In the genomic region with DNA sequence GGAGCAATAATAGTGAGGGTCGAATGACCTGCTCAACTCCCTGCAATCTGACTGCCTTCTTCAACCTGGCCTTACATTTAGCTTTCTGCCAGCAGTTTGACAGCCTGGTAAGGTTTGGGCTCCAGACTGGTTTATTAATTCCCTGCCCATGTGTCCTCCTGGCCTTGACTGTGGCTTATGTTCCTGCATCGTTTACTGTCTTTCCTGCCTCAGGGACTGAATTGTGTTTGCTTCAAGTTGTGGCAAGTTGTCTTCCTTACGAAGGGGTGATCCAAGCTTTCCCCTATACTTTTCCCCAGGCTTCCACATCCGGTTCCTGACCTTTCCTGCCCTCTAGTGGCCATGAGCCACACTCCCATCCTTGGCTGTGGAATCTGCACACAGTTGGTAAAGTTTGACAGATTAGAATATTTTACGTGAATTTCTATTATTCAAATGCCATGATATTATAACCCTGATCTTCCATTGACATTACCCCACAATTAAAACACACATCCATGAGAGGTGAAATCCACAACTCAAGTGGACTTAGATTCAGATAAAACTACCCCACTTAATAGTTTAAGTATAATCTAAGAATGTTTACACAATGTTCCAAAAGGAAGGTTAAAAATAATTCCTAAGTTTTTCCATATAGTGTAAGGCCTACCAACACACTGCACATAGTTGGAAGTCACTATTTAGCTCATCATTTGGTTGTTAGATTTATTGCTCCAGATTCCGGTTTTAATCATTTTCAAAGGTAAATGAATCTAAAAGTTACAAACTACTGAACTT, we compare ENCODE assay signal across 8 cellular contexts.
DNase-seq lines count a peak whose midpoint lies in the region; ATAC-seq and TF ChIP-seq lines count a peak whose summit lies in the region.

No MANE protein-coding gene starts in this region.

- H3K27me3 ChIP-seq in Panc1 (ENCODE audit: control insufficient read depth, insufficient read depth, low read length): no peaks in the 10 kb centered on the region
- no peaks in the 10 kb centered on the region for H3K27me3 ChIP-seq in esophagus (ENCODE audit: control insufficient read depth in 1 of 2, insufficient read depth in 2 of 2, low read length in 2 of 2)

- in situ Hi-C loops in Panc1 (cut with HindIII; ENCODE audit: low pct_unique_long_range_greater_than_20kb, low sequenced_read_pairs): no loop called here

- H3K27me3 Mint-ChIP-seq in HFFc6 (ENCODE audit: insufficient read depth) (no peaks in the 10 kb centered on the region), nephron (ENCODE audit: low read depth) (no peaks in the 10 kb centered on the region)

- H3K4me3 ChIP-seq in Panc1 (ENCODE audit: low read depth in 2 of 2, low read length in 2 of 2) (peak overlapping the region in 1 of 2 experiments; percentile 12; a peak in 1 of 4 replicates), esophagus (ENCODE audit: low read depth in 1 of 2, low read length in 2 of 2) (no peak overlapping the region)

- POLR2A ChIA-PET in Panc1 (lab: Charles Lee): no interaction called here

- TF ChIP-seq CTCF in HFFc6 (IDR thresholded peaks at IDR 0.05) (peak; percentile 92), Panc1 (IDR thresholded peaks at IDR 0.05) (peak; percentile 92), nephron (IDR thresholded peaks at IDR 0.05; ENCODE audit: unreplicated experiment in 3 of 3) (peak; percentile 61 to 74 (median 72))

- peak overlapping the region; percentile 58 for H3K4me3 Mint-ChIP-seq in HFFc6
- H3K4me3 Mint-ChIP-seq in nephron: no peak overlapping the region

- H3K27ac Mint-ChIP-seq in HFFc6 (peak overlapping the region; percentile 89), nephron (peak overlapping the region; percentile 1 to 70 (median 64))

- 37 to 39% methylated on average over 6 of the region's 6 CpGs for WGBS in esophagus, 2 donors

- intact Hi-C loops in Panc1 (cut with micrococcal nuclease; ENCODE audit: unreplicated experiment): no loop called here

- DNase-seq in DMS53 treated with DMSO at 0.1 percent for 48 hours (lab: John Stamatoyannopoulos, UW; ENCODE audit: unreplicated experiment) (peak; percentile 16), HFFc6 (peak; percentile 42), Panc1 (ENCODE audit: low read depth, low spot score) (peak; percentile 64)

- H3K4me1 Mint-ChIP-seq in HFFc6 (ENCODE audit: low read depth) (peaks cover 65% of the 10 kb centered on the region), nephron (peaks cover 12% of the 10 kb centered on the region)

- H3K36me3 Mint-ChIP-seq in HFFc6 (ENCODE audit: low read depth) (peaks cover 5% of the 10 kb centered on the region), nephron (ENCODE audit: low read depth) (no peaks in the 10 kb centered on the region)

- ATAC-seq in Panc1: peak; percentile 93
- ATAC-seq in HG03520 (IDR thresholded peaks at IDR 0.05; ENCODE audit: unreplicated experiment): no peak
- no peak for ATAC-seq in HG03135 (IDR thresholded peaks at IDR 0.05; ENCODE audit: unreplicated experiment)
- ATAC-seq in GM19397 (IDR thresholded peaks at IDR 0.05; ENCODE audit: unreplicated experiment): no peak

- H3K27ac ChIP-seq in Panc1 (ENCODE audit: low read length): peak overlapping the region; percentile 3
- H3K27ac ChIP-seq in esophagus (ENCODE audit: low read depth in 2 of 2, low read length in 1 of 2): peak overlapping the region; percentile 6 to 46

- no peaks in the 10 kb centered on the region for H3K9me3 ChIP-seq in Panc1 (ENCODE audit: control insufficient read depth, insufficient read depth, low read depth, low read length)
- H3K9me3 ChIP-seq in esophagus (ENCODE audit: control insufficient read depth in 2 of 2, insufficient read depth in 1 of 2, low read depth in 1 of 2, low read length in 1 of 2): no peaks in the 10 kb centered on the region

- H3K4me1 ChIP-seq in Panc1 (ENCODE audit: control insufficient read depth, insufficient read depth, low read length) (peaks cover 16% of the 10 kb centered on the region), esophagus (ENCODE audit: control insufficient read depth in 2 of 2, insufficient read depth in 2 of 2, low read length in 1 of 2) (peaks cover 0 to 2% of the 10 kb centered on the region in 2 donors)

- H3K36me3 ChIP-seq in Panc1 (ENCODE audit: control insufficient read depth, insufficient read depth, low read length) (no peaks in the 10 kb centered on the region; the same call in 1 of the 2 replicates), esophagus (ENCODE audit: control insufficient read depth in 2 of 2, insufficient read depth in 2 of 2, low read length in 1 of 2) (no peaks in the 10 kb centered on the region)

- no TSS peak for BruUV-seq in Panc1 (replicated peaks; lab: Mats Ljungman, UMichigan)

- H3K9me3 Mint-ChIP-seq in HFFc6 (no peaks in the 10 kb centered on the region), nephron (no peaks in the 10 kb centered on the region)

- CTCF ChIA-PET in Panc1 (lab: Charles Lee): interaction anchor here (0.9 to 1.5 kb wide), 3 partner anchors 18 to 310 kb away, joined by 3 to 13 read pairs (median 3); partner anchors contain the start of gene PYGO1
